In genomic region chr16:84660973-84661372, GRCh38 we compare ENCODE assay signal across 16 cellular contexts.
"Had no signal": no experiment of that assay in that cellular context is flagged by ENCODE, and none has a peak within 500 bp of the region (broad histone marks: within the 10 kb centered on the region; RNA-seq: fewer than 3 reads in every experiment).

No MANE protein-coding gene starts in this region.

- H3K27me3 ChIP-seq: brain microvascular endothelial cell, colonic mucosa, upper lobe of right lung had no signal

- H3K4me3 Mint-ChIP-seq: activated CD4-positive, alpha-beta T cell treated with anti-CD3 and anti-CD28 coated beads, Interleukin-2, amount 10 ng/mL, durations not matched to agents 24 days and 14 days; activated naive CD8-positive, alpha-beta T cell; activated T-helper 1 cell treated with anti-CD3 and anti-CD28 coated beads, Interleukin-12 subunit alpha, Interleukin-12 subunit beta, Interleukin-2, Interleukin-4 antibody, amounts not matched to agents 30 ng/mL and 10 ng/mL and 1 ng/mL, durations not matched to agents 14 hours and 24 hours and 36 hours; nephron; T-helper 1 cell treated with Interleukin-12 subunit alpha and Interleukin-12 subunit beta and Interleukin-4 antibody, amounts not matched to agents 30 μg/mL and 1 μg/mL, for 36 hours had no signal

- H3K9me3 ChIP-seq: colonic mucosa, lower lobe of right lung, upper lobe of right lung had no signal

- ATAC-seq: lower lobe of right lung, upper lobe of right lung had no signal

- H3K4me1 Mint-ChIP-seq: nephron had no signal

- H3K27me3 Mint-ChIP-seq: activated CD4-positive, alpha-beta T cell treated with anti-CD3 and anti-CD28 coated beads, Interleukin-2, amount 10 ng/mL, durations not matched to agents 24 days and 14 days; activated naive CD8-positive, alpha-beta T cell had no signal

- DNase-seq: activated CD4-positive, alpha-beta T cell treated with anti-CD3 and anti-CD28 coated beads, Interleukin-2, amount 10 ng/mL, durations not matched to agents 24 days and 14 days; amygdala; brain microvascular endothelial cell; central memory CD4-positive, alpha-beta T cell; colonic mucosa; effector CD4-positive, alpha-beta T cell; head of caudate nucleus; lower lobe of right lung; midbrain; stimulated activated CD8-positive, alpha-beta memory T cell treated with anti-CD3 and anti-CD28 coated beads, Interleukin-4, amount 100 ng/mL, for 48 hours; stimulated activated naive CD4-positive, alpha-beta T cell; upper lobe of right lung had no signal

- H3K4me3 ChIP-seq: colonic mucosa, lower lobe of right lung, upper lobe of right lung had no signal

- H3K27ac ChIP-seq: brain microvascular endothelial cell, colonic mucosa, lower lobe of right lung, upper lobe of right lung had no signal

- H3K27ac Mint-ChIP-seq: activated CD4-positive, alpha-beta T cell treated with anti-CD3 and anti-CD28 coated beads, Interleukin-2, amount 10 ng/mL, durations not matched to agents 24 days and 14 days; activated naive CD8-positive, alpha-beta T cell; activated T-helper 1 cell treated with anti-CD3 and anti-CD28 coated beads, Interleukin-12 subunit alpha, Interleukin-12 subunit beta, Interleukin-2, Interleukin-4 antibody, amounts not matched to agents 30 ng/mL and 10 ng/mL and 1 ng/mL, durations not matched to agents 14 hours and 24 hours and 36 hours; nephron; T-helper 1 cell treated with Interleukin-12 subunit alpha and Interleukin-12 subunit beta and Interleukin-4 antibody, amounts not matched to agents 30 μg/mL and 1 μg/mL, for 36 hours had no signal

- H3K9me3 Mint-ChIP-seq: activated CD4-positive, alpha-beta T cell treated with anti-CD3 and anti-CD28 coated beads, Interleukin-2, amount 10 ng/mL, durations not matched to agents 24 days and 14 days; activated T-helper 1 cell treated with anti-CD3 and anti-CD28 coated beads, Interleukin-12 subunit alpha, Interleukin-12 subunit beta, Interleukin-2, Interleukin-4 antibody, amounts not matched to agents 30 ng/mL and 10 ng/mL and 1 ng/mL, durations not matched to agents 14 hours and 24 hours and 36 hours; nephron; T-helper 1 cell treated with Interleukin-12 subunit alpha and Interleukin-12 subunit beta and Interleukin-4 antibody, amounts not matched to agents 30 μg/mL and 1 μg/mL, for 36 hours had no signal

- H3K4me1 ChIP-seq: colonic mucosa, lower lobe of right lung, upper lobe of right lung had no signal
